In genomic region chrX:14504960-14505538, GRCh38 we compare ENCODE assay signal across 21 cellular contexts. TPM values are rescaled to one million over a fixed set of nuclear protein-coding genes. Genes with fewer than 3 reads are reported as not detected.
DNase-seq lines count a peak whose midpoint lies in the region; ATAC-seq, FAIRE-seq and TF ChIP-seq lines count a peak whose summit lies in the region.
"Had no signal": no experiment of that assay in that cellular context is flagged by ENCODE, and none has a peak within 500 bp of the region (broad histone marks: within the 10 kb centered on the region; RNA-seq: fewer than 3 reads in every experiment).

No MANE protein-coding gene starts in this region.

- H3K4me3 ChIP-seq in bronchial epithelial cell (ENCODE audit: low read depth, low read length) (no peak overlapping the region), transverse colon (no peak overlapping the region), heart left ventricle (no peak overlapping the region)
- H3K4me3 ChIP-seq: K562 had no signal

- H3K9me3 ChIP-seq in transverse colon (no peaks in the 10 kb centered on the region), heart left ventricle (no peaks in the 10 kb centered on the region)
- H3K9me3 ChIP-seq: BE2C had no signal

- peaks cover 2% of the 10 kb centered on the region for H3K27me3 Mint-ChIP-seq in activated naive CD4-positive, alpha-beta T cell treated with anti-CD3 and anti-CD28 coated beads, Interleukin-2, amount 50 U/mL, for 24 hours
- no peaks in the 10 kb centered on the region for H3K27me3 Mint-ChIP-seq in activated naive CD4-positive, alpha-beta T cell treated with anti-CD3 and anti-CD28 coated beads, Interleukin-2, amount 10 ng/mL, durations not matched to agents 7 days and 5 days
- H3K27me3 Mint-ChIP-seq: CD4-positive, CD25-positive, alpha-beta regulatory T cell had no signal

- H3K9me3 Mint-ChIP-seq in activated naive CD4-positive, alpha-beta T cell treated with anti-CD3 and anti-CD28 coated beads, Interleukin-2, amount 50 U/mL, for 24 hours, result no peaks in the 10 kb centered on the region
- no peaks in the 10 kb centered on the region for H3K9me3 Mint-ChIP-seq in activated naive CD4-positive, alpha-beta T cell treated with anti-CD3 and anti-CD28 coated beads, Interleukin-2, amount 10 ng/mL, durations not matched to agents 7 days and 5 days

- H3K27me3 ChIP-seq in bronchial epithelial cell (ENCODE audit: control insufficient read depth, insufficient read depth, low read length) (no peaks in the 10 kb centered on the region), transverse colon (no peaks in the 10 kb centered on the region), heart left ventricle (no peaks in the 10 kb centered on the region)
- H3K27me3 ChIP-seq: BE2C had no signal

- intact Hi-C loops in transverse colon (cut with DNase I; ENCODE audit: low total_unique reads) (no loop called here), heart left ventricle (cut with DNase I) (no loop called here)

- TF ChIP-seq EP300 in transverse colon (IDR thresholded peaks at IDR 0.05; ENCODE audit: low read depth), result no peak

- no peak for DNase-seq in activated naive CD4-positive, alpha-beta T cell treated with anti-CD3 and anti-CD28 coated beads, Interleukin-2, amount 10 ng/mL, durations not matched to agents 7 days and 5 days
- peak; percentile 83 for DNase-seq in bronchial epithelial cell (ENCODE audit: low read depth)
- peak; percentile 10 for DNase-seq in midbrain (lab: John Stamatoyannopoulos, UW)
- no peak for DNase-seq in transverse colon
- DNase-seq in heart left ventricle, result no peak
- DNase-seq in retina, result no peak
- DNase-seq in ureter (ENCODE audit: low spot score), result no peak
- DNase-seq: BE2C; CD4-positive, CD25-positive, alpha-beta regulatory T cell; COR-L47; MV-4-11; NCI-H187; NCI-H2107; NCI-H2227 treated with DMSO at 0.1 percent for 48 hours; NCI-H524 had no signal

- H3K4me3 Mint-ChIP-seq in activated naive CD4-positive, alpha-beta T cell treated with anti-CD3 and anti-CD28 coated beads, Interleukin-2, amount 50 U/mL, for 24 hours, result no peak overlapping the region
- H3K4me3 Mint-ChIP-seq in activated naive CD4-positive, alpha-beta T cell treated with anti-CD3 and anti-CD28 coated beads, Interleukin-2, amount 10 ng/mL, durations not matched to agents 7 days and 5 days, result no peak overlapping the region
- H3K4me3 Mint-ChIP-seq: CD4-positive, CD25-positive, alpha-beta regulatory T cell had no signal

- ATAC-seq in heart left ventricle, result no peak
- ATAC-seq: K562 had no signal

- H3K27ac Mint-ChIP-seq in activated naive CD4-positive, alpha-beta T cell treated with anti-CD3 and anti-CD28 coated beads, Interleukin-2, amount 50 U/mL, for 24 hours, result peak overlapping the region; percentile 24
- no peak overlapping the region for H3K27ac Mint-ChIP-seq in activated naive CD4-positive, alpha-beta T cell treated with anti-CD3 and anti-CD28 coated beads, Interleukin-2, amount 10 ng/mL, durations not matched to agents 7 days and 5 days

- peak overlapping the region in 3 of 4 donors; percentile 6 to 40 (median 17) for H3K27ac ChIP-seq in transverse colon
- H3K27ac ChIP-seq in heart left ventricle, result no peak overlapping the region
- H3K27ac ChIP-seq: RWPE1 had no signal

- H3K36me3 ChIP-seq in bronchial epithelial cell (ENCODE audit: control insufficient read depth, insufficient read depth, low read length), result no peaks in the 10 kb centered on the region
- H3K36me3 ChIP-seq in transverse colon, result no peaks in the 10 kb centered on the region
- no peaks in the 10 kb centered on the region for H3K36me3 ChIP-seq in heart left ventricle
- H3K36me3 ChIP-seq: BE2C had no signal

- no peak for FAIRE-seq in bronchial epithelial cell (lab: Jason Lieb, UNC)
- FAIRE-seq: G401.6, H54, K562 had no signal

- H3K4me1 ChIP-seq in transverse colon (peaks cover 0 to 9% (median 4%) of the 10 kb centered on the region in 4 donors), heart left ventricle (no peaks in the 10 kb centered on the region)
- H3K4me1 ChIP-seq: BE2C had no signal

- in situ Hi-C loops in transverse colon (cut with MboI; ENCODE audit: low pct_ligation_motif_present in 1 of 4, low pct_unique_long_range_greater_than_20kb in 1 of 4, low sequenced_read_pairs in 3 of 4), result loop anchor here in 2 of 4 donors (25.0 kb wide), 2 partner anchors 418 to 443 kb away; no protein-coding TSS in a partner anchor

- CTCF ChIA-PET in activated naive CD4-positive, alpha-beta T cell treated with anti-CD3 and anti-CD28 coated beads, Interleukin-2, amount 10 ng/mL, durations not matched to agents 7 days and 5 days (lab: Charles Lee), result no interaction called here

- no peak for TF ChIP-seq POLR2A in transverse colon (IDR thresholded peaks at IDR 0.05)
- no peak for TF ChIP-seq POLR2A in heart left ventricle (IDR thresholded peaks at IDR 0.05)

- WGBS in transverse colon (ENCODE audit: low coverage in 1 of 2), 2 donors, result 76% methylated on average over 1 of the region's 1 CpG; no CpG with 5 or more reads in 1 of the 2 donors
- WGBS in heart left ventricle, 4 donors, result 78 to 89% (median 84%) methylated on average over 1 of the region's 1 CpG

- H3K4me1 Mint-ChIP-seq in activated naive CD4-positive, alpha-beta T cell treated with anti-CD3 and anti-CD28 coated beads, Interleukin-2, amount 50 U/mL, for 24 hours, result no peaks in the 10 kb centered on the region
- no peaks in the 10 kb centered on the region for H3K4me1 Mint-ChIP-seq in activated naive CD4-positive, alpha-beta T cell treated with anti-CD3 and anti-CD28 coated beads, Interleukin-2, amount 10 ng/mL, durations not matched to agents 7 days and 5 days
- H3K4me1 Mint-ChIP-seq: CD4-positive, CD25-positive, alpha-beta regulatory T cell had no signal

- H3K36me3 Mint-ChIP-seq in activated naive CD4-positive, alpha-beta T cell treated with anti-CD3 and anti-CD28 coated beads, Interleukin-2, amount 50 U/mL, for 24 hours, result no peaks in the 10 kb centered on the region
- H3K36me3 Mint-ChIP-seq in activated naive CD4-positive, alpha-beta T cell treated with anti-CD3 and anti-CD28 coated beads, Interleukin-2, amount 10 ng/mL, durations not matched to agents 7 days and 5 days, result no peaks in the 10 kb centered on the region
- H3K36me3 Mint-ChIP-seq: CD4-positive, CD25-positive, alpha-beta regulatory T cell had no signal

- TF ChIP-seq CTCF in bronchial epithelial cell (IDR thresholded peaks at IDR 0.05; ENCODE audit: insufficient read depth, low read length, severe bottlenecking) (no peak), transverse colon (IDR thresholded peaks at IDR 0.05) (no peak), heart left ventricle (IDR thresholded peaks at IDR 0.05) (no peak)

RNA-seq across cellular contexts. Expression of gene GLRA2, which starts 24.3 kb away (rescaled TPM):
- not detected in 2 replicates for total RNA-seq in bronchial epithelial cell
- total RNA-seq in transverse colon, result 1 to 10 TPM in 1 of 4 donors, under 1 TPM in 1, not detected in 2; 0.79 to 1.8 TPM
- not detected for total RNA-seq in heart left ventricle
- not detected for polyA plus RNA-seq in heart left ventricle
- not detected for total RNA-seq in ureter
- total RNA-seq: A172; CD4-positive, CD25-positive, alpha-beta regulatory T cell; K562 had no signal
- polyA plus RNA-seq: CD4-positive, CD25-positive, alpha-beta regulatory T cell; K562 had no signal

Comparison
In these comparisons a context has a peak if more than half of its experiments do, and no peak if none do; other contexts are left out.
1. DNase-seq: peak in bronchial epithelial cell (single experiment) and midbrain (single experiment); none in activated naive CD4-positive, alpha-beta T cell treated with anti-CD3 and anti-CD28 coated beads, Interleukin-2, amount 10 ng/mL, durations not matched to agents 7 days and 5 days (single experiment), transverse colon (single experiment), heart left ventricle (0 of 5), retina (single experiment) and ureter (single experiment).
2. H3K27ac ChIP-seq: peak in transverse colon (3 of 4); none in heart left ventricle (0 of 12).